ENCODE assay signal across 1 cellular context in the genomic region with DNA sequence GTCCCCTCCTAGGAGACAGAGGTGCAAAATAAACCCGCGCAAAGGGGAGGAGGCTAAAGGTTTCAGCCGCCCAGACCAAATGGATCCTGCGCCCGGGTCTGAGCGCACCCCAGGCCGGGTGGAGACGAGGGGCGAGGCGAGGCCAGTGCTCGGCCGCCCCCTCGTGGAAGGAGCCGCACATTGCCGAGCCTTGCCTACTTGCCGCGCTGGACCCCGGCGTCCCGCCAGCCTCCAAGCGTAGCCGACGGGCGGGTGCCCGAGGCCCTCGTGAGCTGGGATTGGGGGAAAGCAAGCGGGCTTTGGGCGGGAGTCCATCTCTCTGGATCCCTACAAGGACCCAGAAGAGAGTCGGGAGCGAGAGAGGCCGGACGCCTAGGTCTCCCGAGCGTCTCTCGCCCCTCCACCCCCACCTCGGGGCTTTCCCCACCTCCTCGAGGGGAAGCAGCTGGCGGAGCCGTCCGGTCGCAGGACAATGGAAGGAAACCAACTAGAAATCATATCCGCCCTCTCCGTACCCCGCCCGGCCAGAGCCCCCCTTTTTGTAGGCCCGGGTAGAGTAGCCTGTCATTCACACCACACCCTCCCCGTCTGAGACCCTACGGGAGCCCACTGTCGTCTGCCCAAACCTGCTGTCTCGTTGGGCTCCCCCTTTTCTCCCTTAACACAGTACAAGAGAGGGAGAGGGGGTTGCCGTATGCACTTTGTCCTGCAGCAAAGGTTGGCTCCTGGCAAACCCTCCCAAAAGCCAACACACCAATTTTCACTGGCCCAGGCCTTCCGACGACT.
TF ChIP-seq lines count a peak whose summit lies in the region.

No MANE protein-coding gene starts in this region.

TF ChIP-seq in GM12878, 131 proteins besides CTCF, POLR2A, EP300 and RAD21 (continues in another document):
- TF ChIP-seq, protein P1, sequence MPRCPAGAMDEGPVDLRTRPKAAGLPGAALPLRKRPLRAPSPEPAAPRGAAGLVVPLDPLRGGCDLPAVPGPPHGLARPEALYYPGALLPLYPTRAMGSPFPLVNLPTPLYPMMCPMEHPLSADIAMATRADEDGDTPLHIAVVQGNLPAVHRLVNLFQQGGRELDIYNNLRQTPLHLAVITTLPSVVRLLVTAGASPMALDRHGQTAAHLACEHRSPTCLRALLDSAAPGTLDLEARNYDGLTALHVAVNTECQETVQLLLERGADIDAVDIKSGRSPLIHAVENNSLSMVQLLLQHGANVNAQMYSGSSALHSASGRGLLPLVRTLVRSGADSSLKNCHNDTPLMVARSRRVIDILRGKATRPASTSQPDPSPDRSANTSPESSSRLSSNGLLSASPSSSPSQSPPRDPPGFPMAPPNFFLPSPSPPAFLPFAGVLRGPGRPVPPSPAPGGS (IDR thresholded peaks at IDR 0.05; ENCODE audit: borderline replicate concordance, insufficient read depth, low read depth, low read length, poor library complexity, severe bottlenecking) = peak; percentile 28
- TF ChIP-seq USF2 (IDR thresholded peaks at IDR 0.05; ENCODE audit: borderline replicate concordance, low read depth, low read length) (no peak), POU2F2 (IDR thresholded peaks at IDR 0.05; ENCODE audit: borderline replicate concordance, low read depth, low read length) (peak; percentile 59; the same call in 1 of the 3 replicates), NBN (IDR thresholded peaks at IDR 0.05) (peak; percentile 81; the same call in 1 of the 2 replicates), RAD51 (IDR thresholded peaks at IDR 0.05) (no peak), NFXL1 (IDR thresholded peaks at IDR 0.05; ENCODE audit: borderline replicate concordance) (no peak), WRNIP1 (IDR thresholded peaks at IDR 0.05; ENCODE audit: borderline replicate concordance, low read depth, low read length) (no peak), CREM (IDR thresholded peaks at IDR 0.05; ENCODE audit: low read depth) (no peak), YBX1 (IDR thresholded peaks at IDR 0.05) (no peak), RUNX3 (IDR thresholded peaks at IDR 0.05; ENCODE audit: low read length) (peak; percentile 47; the same call in 1 of the 2 replicates), ATF7 (IDR thresholded peaks at IDR 0.05; ENCODE audit: low read depth) (no peak), MEF2B (IDR thresholded peaks at IDR 0.05; ENCODE audit: partially characterized antibody, poor library complexity, severe bottlenecking) (peak; percentile 26), ZSCAN29 (IDR thresholded peaks at IDR 0.05) (no peak), LARP7 (IDR thresholded peaks at IDR 0.05) (peak; percentile 58), BMI1 (IDR thresholded peaks at IDR 0.05; ENCODE audit: borderline replicate concordance) (no peak), GABPA (IDR thresholded peaks at IDR 0.05; ENCODE audit: low read depth) (peak; percentile 89), RCOR1 (conservative IDR thresholded peaks at IDR 0.05; ENCODE audit: low read depth, low read length) (0 out of 2 replicates have a peak, but pooled peaks have one; percentile 18), PBX3 (IDR thresholded peaks at IDR 0.05; ENCODE audit: insufficient replicate concordance, low read depth, low read length) (peak; percentile 61), NFYA (IDR thresholded peaks at IDR 0.05; ENCODE audit: borderline replicate concordance, low read depth, low read length) (no peak), RBBP5 (conservative IDR thresholded peaks at IDR 0.05) (no peak), NFIC (IDR thresholded peaks at IDR 0.05; ENCODE audit: low read depth, low read length) (no peak), STAT3 (IDR thresholded peaks at IDR 0.05; ENCODE audit: low read depth, low read length) (no peak), SMC3 (IDR thresholded peaks at IDR 0.05; ENCODE audit: borderline replicate concordance, low read length) (peak; percentile 67), BHLHE40 (IDR thresholded peaks at IDR 0.05; ENCODE audit: borderline replicate concordance in 1 of 2, low read depth in 2 of 2, low read length in 1 of 2) (peak; percentile 8 to 53; a peak in 1 of 4 replicates)
- TF ChIP-seq, protein P2, sequence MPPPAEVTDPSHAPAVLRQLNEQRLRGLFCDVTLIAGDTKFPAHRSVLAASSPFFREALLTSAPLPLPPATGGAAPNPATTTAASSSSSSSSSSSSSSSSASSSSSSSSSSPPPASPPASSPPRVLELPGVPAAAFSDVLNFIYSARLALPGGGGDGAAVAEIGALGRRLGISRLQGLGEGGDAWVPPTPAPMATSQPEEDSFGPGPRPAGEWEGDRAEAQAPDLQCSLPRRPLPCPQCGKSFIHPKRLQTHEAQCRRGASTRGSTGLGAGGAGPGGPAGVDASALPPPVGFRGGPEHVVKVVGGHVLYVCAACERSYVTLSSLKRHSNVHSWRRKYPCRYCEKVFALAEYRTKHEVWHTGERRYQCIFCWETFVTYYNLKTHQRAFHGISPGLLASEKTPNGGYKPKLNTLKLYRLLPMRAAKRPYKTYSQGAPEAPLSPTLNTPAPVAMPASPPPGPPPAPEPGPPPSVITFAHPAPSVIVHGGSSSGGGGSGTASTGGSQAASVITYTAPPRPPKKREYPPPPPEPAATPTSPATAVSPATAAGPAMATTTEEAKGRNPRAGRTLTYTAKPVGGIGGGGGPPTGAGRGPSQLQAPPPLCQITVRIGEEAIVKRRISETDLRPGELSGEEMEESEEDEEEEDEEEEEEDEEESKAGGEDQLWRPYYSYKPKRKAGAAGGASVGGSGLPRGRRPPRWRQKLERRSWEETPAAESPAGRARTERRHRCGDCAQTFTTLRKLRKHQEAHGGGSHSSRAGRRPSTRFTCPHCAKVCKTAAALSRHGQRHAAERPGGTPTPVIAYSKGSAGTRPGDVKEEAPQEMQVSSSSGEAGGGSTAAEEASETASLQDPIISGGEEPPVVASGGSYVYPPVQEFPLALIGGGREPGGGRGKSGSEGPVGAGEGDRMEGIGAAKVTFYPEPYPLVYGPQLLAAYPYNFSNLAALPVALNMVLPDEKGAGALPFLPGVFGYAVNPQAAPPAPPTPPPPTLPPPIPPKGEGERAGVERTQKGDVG (CRISPR knock-in tag; IDR thresholded peaks at IDR 0.05) = no peak
- TF ChIP-seq, protein P3, sequence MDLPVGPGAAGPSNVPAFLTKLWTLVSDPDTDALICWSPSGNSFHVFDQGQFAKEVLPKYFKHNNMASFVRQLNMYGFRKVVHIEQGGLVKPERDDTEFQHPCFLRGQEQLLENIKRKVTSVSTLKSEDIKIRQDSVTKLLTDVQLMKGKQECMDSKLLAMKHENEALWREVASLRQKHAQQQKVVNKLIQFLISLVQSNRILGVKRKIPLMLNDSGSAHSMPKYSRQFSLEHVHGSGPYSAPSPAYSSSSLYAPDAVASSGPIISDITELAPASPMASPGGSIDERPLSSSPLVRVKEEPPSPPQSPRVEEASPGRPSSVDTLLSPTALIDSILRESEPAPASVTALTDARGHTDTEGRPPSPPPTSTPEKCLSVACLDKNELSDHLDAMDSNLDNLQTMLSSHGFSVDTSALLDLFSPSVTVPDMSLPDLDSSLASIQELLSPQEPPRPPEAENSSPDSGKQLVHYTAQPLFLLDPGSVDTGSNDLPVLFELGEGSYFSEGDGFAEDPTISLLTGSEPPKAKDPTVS (IDR thresholded peaks at IDR 0.05; ENCODE audit: low read depth, low read length) = no peak
- TF ChIP-seq, protein P4, sequence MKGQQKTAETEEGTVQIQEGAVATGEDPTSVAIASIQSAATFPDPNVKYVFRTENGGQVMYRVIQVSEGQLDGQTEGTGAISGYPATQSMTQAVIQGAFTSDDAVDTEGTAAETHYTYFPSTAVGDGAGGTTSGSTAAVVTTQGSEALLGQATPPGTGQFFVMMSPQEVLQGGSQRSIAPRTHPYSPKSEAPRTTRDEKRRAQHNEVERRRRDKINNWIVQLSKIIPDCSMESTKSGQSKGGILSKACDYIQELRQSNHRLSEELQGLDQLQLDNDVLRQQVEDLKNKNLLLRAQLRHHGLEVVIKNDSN (IDR thresholded peaks at IDR 0.05; ENCODE audit: borderline replicate concordance, extremely low read length, insufficient read depth, low read depth, low read length) = no peak
- TF ChIP-seq, protein P5, sequence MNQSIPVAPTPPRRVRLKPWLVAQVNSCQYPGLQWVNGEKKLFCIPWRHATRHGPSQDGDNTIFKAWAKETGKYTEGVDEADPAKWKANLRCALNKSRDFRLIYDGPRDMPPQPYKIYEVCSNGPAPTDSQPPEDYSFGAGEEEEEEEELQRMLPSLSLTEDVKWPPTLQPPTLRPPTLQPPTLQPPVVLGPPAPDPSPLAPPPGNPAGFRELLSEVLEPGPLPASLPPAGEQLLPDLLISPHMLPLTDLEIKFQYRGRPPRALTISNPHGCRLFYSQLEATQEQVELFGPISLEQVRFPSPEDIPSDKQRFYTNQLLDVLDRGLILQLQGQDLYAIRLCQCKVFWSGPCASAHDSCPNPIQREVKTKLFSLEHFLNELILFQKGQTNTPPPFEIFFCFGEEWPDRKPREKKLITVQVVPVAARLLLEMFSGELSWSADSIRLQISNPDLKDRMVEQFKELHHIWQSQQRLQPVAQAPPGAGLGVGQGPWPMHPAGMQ (IDR thresholded peaks at IDR 0.05; ENCODE audit: borderline replicate concordance) = no peak
- TF ChIP-seq, protein P6, sequence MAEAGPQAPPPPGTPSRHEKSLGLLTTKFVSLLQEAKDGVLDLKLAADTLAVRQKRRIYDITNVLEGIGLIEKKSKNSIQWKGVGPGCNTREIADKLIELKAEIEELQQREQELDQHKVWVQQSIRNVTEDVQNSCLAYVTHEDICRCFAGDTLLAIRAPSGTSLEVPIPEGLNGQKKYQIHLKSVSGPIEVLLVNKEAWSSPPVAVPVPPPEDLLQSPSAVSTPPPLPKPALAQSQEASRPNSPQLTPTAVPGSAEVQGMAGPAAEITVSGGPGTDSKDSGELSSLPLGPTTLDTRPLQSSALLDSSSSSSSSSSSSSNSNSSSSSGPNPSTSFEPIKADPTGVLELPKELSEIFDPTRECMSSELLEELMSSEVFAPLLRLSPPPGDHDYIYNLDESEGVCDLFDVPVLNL (IDR thresholded peaks at IDR 0.05; ENCODE audit: low read depth, low read length) = peak; percentile 17; the same call in 1 of the 2 replicates
- TF ChIP-seq, protein P7, sequence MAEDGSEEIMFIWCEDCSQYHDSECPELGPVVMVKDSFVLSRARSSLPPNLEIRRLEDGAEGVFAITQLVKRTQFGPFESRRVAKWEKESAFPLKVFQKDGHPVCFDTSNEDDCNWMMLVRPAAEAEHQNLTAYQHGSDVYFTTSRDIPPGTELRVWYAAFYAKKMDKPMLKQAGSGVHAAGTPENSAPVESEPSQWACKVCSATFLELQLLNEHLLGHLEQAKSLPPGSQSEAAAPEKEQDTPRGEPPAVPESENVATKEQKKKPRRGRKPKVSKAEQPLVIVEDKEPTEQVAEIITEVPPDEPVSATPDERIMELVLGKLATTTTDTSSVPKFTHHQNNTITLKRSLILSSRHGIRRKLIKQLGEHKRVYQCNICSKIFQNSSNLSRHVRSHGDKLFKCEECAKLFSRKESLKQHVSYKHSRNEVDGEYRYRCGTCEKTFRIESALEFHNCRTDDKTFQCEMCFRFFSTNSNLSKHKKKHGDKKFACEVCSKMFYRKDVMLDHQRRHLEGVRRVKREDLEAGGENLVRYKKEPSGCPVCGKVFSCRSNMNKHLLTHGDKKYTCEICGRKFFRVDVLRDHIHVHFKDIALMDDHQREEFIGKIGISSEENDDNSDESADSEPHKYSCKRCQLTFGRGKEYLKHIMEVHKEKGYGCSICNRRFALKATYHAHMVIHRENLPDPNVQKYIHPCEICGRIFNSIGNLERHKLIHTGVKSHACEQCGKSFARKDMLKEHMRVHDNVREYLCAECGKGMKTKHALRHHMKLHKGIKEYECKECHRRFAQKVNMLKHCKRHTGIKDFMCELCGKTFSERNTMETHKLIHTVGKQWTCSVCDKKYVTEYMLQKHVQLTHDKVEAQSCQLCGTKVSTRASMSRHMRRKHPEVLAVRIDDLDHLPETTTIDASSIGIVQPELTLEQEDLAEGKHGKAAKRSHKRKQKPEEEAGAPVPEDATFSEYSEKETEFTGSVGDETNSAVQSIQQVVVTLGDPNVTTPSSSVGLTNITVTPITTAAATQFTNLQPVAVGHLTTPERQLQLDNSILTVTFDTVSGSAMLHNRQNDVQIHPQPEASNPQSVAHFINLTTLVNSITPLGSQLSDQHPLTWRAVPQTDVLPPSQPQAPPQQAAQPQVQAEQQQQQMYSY (CRISPR knock-in tag; IDR thresholded peaks at IDR 0.05) = no peak
- TF ChIP-seq, protein P8, sequence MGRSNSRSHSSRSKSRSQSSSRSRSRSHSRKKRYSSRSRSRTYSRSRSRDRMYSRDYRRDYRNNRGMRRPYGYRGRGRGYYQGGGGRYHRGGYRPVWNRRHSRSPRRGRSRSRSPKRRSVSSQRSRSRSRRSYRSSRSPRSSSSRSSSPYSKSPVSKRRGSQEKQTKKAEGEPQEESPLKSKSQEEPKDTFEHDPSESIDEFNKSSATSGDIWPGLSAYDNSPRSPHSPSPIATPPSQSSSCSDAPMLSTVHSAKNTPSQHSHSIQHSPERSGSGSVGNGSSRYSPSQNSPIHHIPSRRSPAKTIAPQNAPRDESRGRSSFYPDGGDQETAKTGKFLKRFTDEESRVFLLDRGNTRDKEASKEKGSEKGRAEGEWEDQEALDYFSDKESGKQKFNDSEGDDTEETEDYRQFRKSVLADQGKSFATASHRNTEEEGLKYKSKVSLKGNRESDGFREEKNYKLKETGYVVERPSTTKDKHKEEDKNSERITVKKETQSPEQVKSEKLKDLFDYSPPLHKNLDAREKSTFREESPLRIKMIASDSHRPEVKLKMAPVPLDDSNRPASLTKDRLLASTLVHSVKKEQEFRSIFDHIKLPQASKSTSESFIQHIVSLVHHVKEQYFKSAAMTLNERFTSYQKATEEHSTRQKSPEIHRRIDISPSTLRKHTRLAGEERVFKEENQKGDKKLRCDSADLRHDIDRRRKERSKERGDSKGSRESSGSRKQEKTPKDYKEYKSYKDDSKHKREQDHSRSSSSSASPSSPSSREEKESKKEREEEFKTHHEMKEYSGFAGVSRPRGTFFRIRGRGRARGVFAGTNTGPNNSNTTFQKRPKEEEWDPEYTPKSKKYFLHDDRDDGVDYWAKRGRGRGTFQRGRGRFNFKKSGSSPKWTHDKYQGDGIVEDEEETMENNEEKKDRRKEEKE (IDR thresholded peaks at IDR 0.05) = no peak
